29 cellular contexts compared by ENCODE assay signal in genomic region chr17:52084176-52084575, GRCh38.
DNase-seq lines count a peak whose midpoint lies in the region; ATAC-seq, FAIRE-seq and TF ChIP-seq lines count a peak whose summit lies in the region.
"Had no signal": no experiment of that assay in that cellular context is flagged by ENCODE, and none has a peak within 500 bp of the region (broad histone marks: within the 10 kb centered on the region; RNA-seq: fewer than 3 reads in every experiment).

No MANE protein-coding gene starts in this region.

- WGBS in HepG2 (ENCODE audit: low lambda C conversion rate), result 0% methylated on average over 2 of the region's 2 CpGs
- 30% methylated on average over 2 of the region's 2 CpGs for WGBS in right lobe of liver (ENCODE audit: insufficient coverage, low coverage, low lambda C conversion rate, missing lambda C conversion rate)
- 6% methylated on average over 2 of the region's 2 CpGs for WGBS in A549 (ENCODE audit: missing lambda C conversion rate)
- WGBS in upper lobe of left lung, 2 donors, result 72 to 75% methylated on average over 2 of the region's 2 CpGs

- TF ChIP-seq RAD21 in HepG2 (CRISPR knock-in tag; IDR thresholded peaks at IDR 0.05), result no peak
- TF ChIP-seq RAD21 in A549 (conservative IDR thresholded peaks at IDR 0.05 in 1 of 2, IDR thresholded peaks at IDR 0.05 in 1 of 2), result no peak

- H3K9ac ChIP-seq in HepG2 (ENCODE audit: insufficient read depth, low read depth, low read length), result no peak overlapping the region
- H3K9ac ChIP-seq: BLaER1; BLaER1 treated with 17β-estradiol and CSF1 and Interleukin-3, amounts not matched to agents 10 nM and 100 nM had no signal

- in situ Hi-C loops in HepG2 (cut with HindIII; ENCODE audit: extremely low pct_ligation_motif_present, low pct_unique_long_range_greater_than_20kb), result no loop called here

- no peak for TF ChIP-seq POLR2A in HepG2 (IDR thresholded peaks at IDR 0.05; ENCODE audit: insufficient read depth in 1 of 2, low read depth in 2 of 2, low read length in 2 of 2)
- TF ChIP-seq POLR2A in right lobe of liver (IDR thresholded peaks at IDR 0.05), result no peak
- no peak for TF ChIP-seq POLR2A in A549 (IDR thresholded peaks at IDR 0.05; ENCODE audit: low read length)
- TF ChIP-seq POLR2A in upper lobe of left lung (IDR thresholded peaks at IDR 0.05), result no peak

- H3K36me3 ChIP-seq in HepG2 (replicated peaks in 1 of 2; ENCODE audit: control insufficient read depth in 1 of 2, insufficient read depth in 2 of 2, low read length in 2 of 2) (no peaks in the 10 kb centered on the region), right lobe of liver (no peaks in the 10 kb centered on the region), upper lobe of left lung (no peaks in the 10 kb centered on the region)
- H3K36me3 ChIP-seq: BE2C; BLaER1; BLaER1 treated with 17β-estradiol and CSF1 and Interleukin-3, amounts not matched to agents 10 nM and 100 nM had no signal

- H3K79me2 ChIP-seq in HepG2 (ENCODE audit: insufficient read depth, low read length), result no peaks in the 10 kb centered on the region

- H2AFZ ChIP-seq in HepG2 (ENCODE audit: low read length), result no peak overlapping the region

- intact Hi-C loops in HepG2 (cut with micrococcal nuclease; ENCODE audit: unreplicated experiment), result no loop called here
- intact Hi-C loops in right lobe of liver (cut with DNase I), result no loop called here

- FAIRE-seq in HepG2 (lab: Jason Lieb, UNC) (no peak), A549 (lab: Jason Lieb, UNC) (no peak)
- FAIRE-seq: A204.1, D721Med had no signal

- CTCF ChIA-PET in HepG2 (lab: Yijun Ruan, JAX; ENCODE audit: low intra/inter-chr PET ratio, low total read pairs) (no interaction called here), A549 (lab: Yijun Ruan, JAX) (interaction anchor here (1.2 to 1.3 kb wide), 2 partner anchors 9 to 22 kb away, joined by 3 to 4 read pairs; no protein-coding TSS in a partner anchor)

- ATAC-seq in HepG2 (no peak), right lobe of liver (no peak), A549 (no peak), upper lobe of left lung (ENCODE audit: low FRiP score in 2 of 2) (no peak)
- ATAC-seq: CD8-positive, alpha-beta T cell had no signal

- H3K4me2 ChIP-seq in HepG2 (ENCODE audit: low read depth, low read length) (no peak overlapping the region), A549 (no peak overlapping the region)
- H3K4me2 ChIP-seq: BLaER1; BLaER1 treated with 17β-estradiol and CSF1 and Interleukin-3, amounts not matched to agents 10 nM and 100 nM had no signal

- TF ChIP-seq EP300 in HepG2 (IDR thresholded peaks at IDR 0.05; ENCODE audit: low read depth in 2 of 2, low read length in 2 of 2) (no peak), HepG2 (CRISPR knock-in tag; IDR thresholded peaks at IDR 0.05; ENCODE audit: borderline replicate concordance) (no peak), A549 (IDR thresholded peaks at IDR 0.05) (no peak), upper lobe of left lung (IDR thresholded peaks at IDR 0.05) (no peak)

- H3K4me3 ChIP-seq in HepG2 (replicated peaks in 1 of 3; ENCODE audit: insufficient read depth in 1 of 3, low read depth in 2 of 3, low read length in 3 of 3), result no peak overlapping the region
- H3K4me3 ChIP-seq in right lobe of liver, result no peak overlapping the region
- H3K4me3 ChIP-seq in A549, result no peak overlapping the region
- no peak overlapping the region for H3K4me3 ChIP-seq in upper lobe of left lung
- H3K4me3 ChIP-seq: BLaER1; BLaER1 treated with 17β-estradiol and CSF1 and Interleukin-3, amounts not matched to agents 10 nM and 100 nM had no signal

- no peak overlapping the region for H3K27ac ChIP-seq in HepG2 (ENCODE audit: extremely low read length, insufficient read depth, low read length)
- H3K27ac ChIP-seq in right lobe of liver, result no peak overlapping the region
- no peak overlapping the region for H3K27ac ChIP-seq in A549
- no peak overlapping the region for H3K27ac ChIP-seq in upper lobe of left lung
- H3K27ac ChIP-seq: 22Rv1; BLaER1; BLaER1 treated with 17β-estradiol and CSF1 and Interleukin-3, amounts not matched to agents 10 nM and 100 nM; C4-2B had no signal

- no peak for TF ChIP-seq CTCF in HepG2 (CRISPR knock-in tag; IDR thresholded peaks at IDR 0.05)
- TF ChIP-seq CTCF in right lobe of liver (IDR thresholded peaks at IDR 0.05), result no peak
- no peak for TF ChIP-seq CTCF in A549 (IDR thresholded peaks at IDR 0.05)
- TF ChIP-seq CTCF in upper lobe of left lung (IDR thresholded peaks at IDR 0.05), result no peak

- H3K27me3 ChIP-seq in HepG2 (ENCODE audit: control insufficient read depth in 1 of 2, insufficient read depth in 2 of 2, low read length in 2 of 2) (no peaks in the 10 kb centered on the region), right lobe of liver (peaks cover 0 to 3% of the 10 kb centered on the region in 2 donors), upper lobe of left lung (no peaks in the 10 kb centered on the region)
- H3K27me3 ChIP-seq: BE2C; BLaER1; BLaER1 treated with 17β-estradiol and CSF1 and Interleukin-3, amounts not matched to agents 10 nM and 100 nM had no signal

- H3K4me1 ChIP-seq in HepG2 (ENCODE audit: insufficient read depth, low read length) (no peaks in the 10 kb centered on the region), right lobe of liver (no peaks in the 10 kb centered on the region), A549 (no peaks in the 10 kb centered on the region), upper lobe of left lung (no peaks in the 10 kb centered on the region)
- H3K4me1 ChIP-seq: BE2C; BLaER1; BLaER1 treated with 17β-estradiol and CSF1 and Interleukin-3, amounts not matched to agents 10 nM and 100 nM; Caco-2 had no signal

- BruUV-seq in HepG2 (replicated peaks; lab: Mats Ljungman, UMichigan), result no TSS peak

- DNase-seq in HepG2 (ENCODE audit: low spot score), result no peak
- DNase-seq in right lobe of liver, result no peak
- DNase-seq in A549 (ENCODE audit: low read depth in 1 of 2, low spot score in 1 of 2), result no peak
- no peak for DNase-seq in upper lobe of left lung
- DNase-seq: 8988T; ACHN; AML-193; BE2C; C1 segment of cervical spinal cord; Caco-2; Calu3; CD4-positive, alpha-beta memory T cell; CD4-positive, alpha-beta T cell; CD4-positive, CD25-positive, alpha-beta regulatory T cell; CD8-positive, alpha-beta memory T cell; CD8-positive, alpha-beta T cell; COR-L47; DMS 273 treated with DMSO at 0.1 percent for 48 hours; DMS153; DMS79; DMS79 treated with DMSO at 0.1 percent for 48 hours; DND-41; EL had no signal

- no peaks in the 10 kb centered on the region for H4K20me1 ChIP-seq in HepG2 (ENCODE audit: insufficient read depth, low read length)
- H4K20me1 ChIP-seq: BLaER1; BLaER1 treated with 17β-estradiol and CSF1 and Interleukin-3, amounts not matched to agents 10 nM and 100 nM had no signal

- POLR2A ChIA-PET in HepG2 (lab: Yijun Ruan, JAX) (no interaction called here), A549 (lab: Yijun Ruan, JAX) (no interaction called here)

- H3K9me3 ChIP-seq in HepG2 (ENCODE audit: low read length), result 0 out of 2 replicates have a peak, but pooled peaks cover 4% of the 10 kb centered on the region
- no peaks in the 10 kb centered on the region for H3K9me3 ChIP-seq in right lobe of liver
- H3K9me3 ChIP-seq in A549, result no peaks in the 10 kb centered on the region
- no peaks in the 10 kb centered on the region for H3K9me3 ChIP-seq in upper lobe of left lung
- H3K9me3 ChIP-seq: BE2C; BLaER1; BLaER1 treated with 17β-estradiol and CSF1 and Interleukin-3, amounts not matched to agents 10 nM and 100 nM; Caco-2 had no signal

TF ChIP-seq in HepG2, 621 proteins besides CTCF, POLR2A, EP300 and RAD21:
- TF ChIP-seq MAFF (IDR thresholded peaks at IDR 0.05; ENCODE audit: low read depth, low read length) (peak; percentile 49; the same call in 1 of the 2 replicates), MAFK (conservative IDR thresholded peaks at IDR 0.05 in 1 of 2, IDR thresholded peaks at IDR 0.05 in 1 of 2; ENCODE audit: low read length in 2 of 2) (peak; percentile 67 to 74), EED (CRISPR knock-in tag; IDR thresholded peaks at IDR 0.05) (no peak)

TF ChIP-seq in A549, 52 proteins besides CTCF, POLR2A, EP300 and RAD21:
- TF ChIP-seq FOSL2 (IDR thresholded peaks at IDR 0.05) (no peak), FOSL2 (CRISPR knock-in tag; IDR thresholded peaks at IDR 0.05) (no peak), MAFK (IDR thresholded peaks at IDR 0.05; ENCODE audit: partially characterized antibody) (peak; percentile 44)

Comparison
In these comparisons a context has a peak if more than half of its experiments do, and no peak if none do; other contexts are left out.
1. Of the 38 proteins assayed by ChIP-seq in both HepG2 and A549: peak only in HepG2: none; only in A549: none; in both: MAFK; in neither: 37.